In the genomic region with DNA sequence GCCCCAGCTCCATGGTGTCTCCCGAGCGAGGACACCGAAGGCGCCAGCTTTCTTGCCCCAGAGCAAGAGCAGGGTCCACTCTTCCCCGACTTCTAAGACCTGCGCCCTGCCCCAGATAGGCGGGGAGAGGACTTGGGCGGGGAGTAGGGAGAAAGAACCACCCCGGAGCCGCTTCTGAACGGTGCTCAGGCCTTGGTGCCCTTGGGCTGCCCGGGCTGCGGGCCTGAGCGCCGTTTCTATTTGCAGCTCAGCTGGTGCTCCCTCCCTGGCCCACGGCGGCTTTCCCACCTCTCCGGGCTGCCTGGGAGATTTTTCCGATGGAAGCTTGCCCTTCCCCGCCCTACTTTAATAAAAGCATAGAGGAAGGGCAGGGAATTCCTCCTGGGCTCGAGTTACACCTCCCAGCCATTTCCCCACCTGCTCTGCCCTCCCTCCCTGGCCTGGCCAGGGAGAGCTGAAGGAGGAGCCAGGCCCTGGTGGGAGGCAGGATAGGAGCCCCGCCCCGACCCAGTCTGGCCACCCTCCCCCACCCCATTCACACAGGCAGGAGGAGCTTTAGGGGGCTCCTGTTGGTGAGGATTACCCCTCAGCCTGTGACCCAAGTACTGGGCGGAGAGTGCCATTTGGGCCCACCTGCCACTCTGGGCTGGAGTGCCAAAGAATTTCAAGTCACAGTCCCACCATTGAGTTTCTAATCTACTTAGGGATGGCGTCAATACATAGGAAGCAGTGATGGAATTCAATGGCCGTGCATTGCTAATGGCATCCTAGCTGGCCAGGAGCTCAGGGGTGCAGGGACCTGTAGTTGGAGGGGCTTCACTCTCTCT, we compare ENCODE assay signal across 8 cellular contexts. TPM values are rescaled to one million over a fixed set of nuclear protein-coding genes. Genes with fewer than 3 reads are reported as not detected.
DNase-seq lines count a peak whose midpoint lies in the region; ATAC-seq and TF ChIP-seq lines count a peak whose summit lies in the region.

No MANE protein-coding gene starts in this region.

- ATAC-seq in lower lobe of right lung (peak; percentile 37 to 51), GM21528 (IDR thresholded peaks at IDR 0.05; ENCODE audit: low FRiP score, unreplicated experiment) (no peak), GM18520 (IDR thresholded peaks at IDR 0.05; ENCODE audit: unreplicated experiment) (no peak), GM18868 (IDR thresholded peaks at IDR 0.05; ENCODE audit: unreplicated experiment) (no peak)

- no peaks in the 10 kb centered on the region for H3K79me2 ChIP-seq in ACC112 (ENCODE audit: control insufficient read depth, insufficient read depth, low read length, unreplicated experiment)

- H2AFZ ChIP-seq in ACC112 (ENCODE audit: low read length, unreplicated experiment) = peak overlapping the region; percentile 10

- no peaks in the 10 kb centered on the region for H3K9me3 ChIP-seq in lower lobe of right lung

- no peak for TF ChIP-seq RAD21 in Ishikawa (IDR thresholded peaks at IDR 0.05; ENCODE audit: low read depth)

- intact Hi-C loops in dendritic cell treated with granulocyte-macrophage colony-stimulating factor and Interleukin-4, amounts not matched to agents 40 ng/mL and 50 ng/mL, for 4 days (cut with micrococcal nuclease) = loop anchor here (5.0 kb wide), 1 partner anchor 170 kb away; the partner anchor contains the start of gene CSNK2A2
- intact Hi-C loops in lower lobe of right lung (cut with DNase I) = loop anchor here (10.0 kb wide), 1 partner anchor 97 kb away; the partner anchor contains the start of gene CFAP20

- TF ChIP-seq EP300 in Ishikawa (IDR thresholded peaks at IDR 0.05; ENCODE audit: borderline replicate concordance) = no peak

- H3K4me3 Mint-ChIP-seq in dendritic cell treated with granulocyte-macrophage colony-stimulating factor and Interleukin-4, amounts not matched to agents 40 ng/mL and 50 ng/mL, for 4 days = peak overlapping the region; percentile 70

- H3K27ac ChIP-seq in ACC112 (ENCODE audit: low read depth, low read length) (no peak overlapping the region), lower lobe of right lung (peak overlapping the region; percentile 87)

- peaks cover 71% of the 10 kb centered on the region for H3K27me3 Mint-ChIP-seq in dendritic cell treated with granulocyte-macrophage colony-stimulating factor and Interleukin-4, amounts not matched to agents 40 ng/mL and 50 ng/mL, for 4 days

- H3K36me3 ChIP-seq in ACC112 (ENCODE audit: insufficient read depth, low read length) (no peaks in the 10 kb centered on the region), lower lobe of right lung (no peaks in the 10 kb centered on the region)

- H3K36me3 Mint-ChIP-seq in dendritic cell treated with granulocyte-macrophage colony-stimulating factor and Interleukin-4, amounts not matched to agents 40 ng/mL and 50 ng/mL, for 4 days (ENCODE audit: low read depth) = no peaks in the 10 kb centered on the region

- H3K27ac Mint-ChIP-seq in dendritic cell treated with granulocyte-macrophage colony-stimulating factor and Interleukin-4, amounts not matched to agents 40 ng/mL and 50 ng/mL, for 4 days = no peak overlapping the region

- TF ChIP-seq CTCF in lower lobe of right lung (IDR thresholded peaks at IDR 0.05) = no peak

- no peaks in the 10 kb centered on the region for H3K9me3 Mint-ChIP-seq in dendritic cell treated with granulocyte-macrophage colony-stimulating factor and Interleukin-4, amounts not matched to agents 40 ng/mL and 50 ng/mL, for 4 days

- DNase-seq in lower lobe of right lung (peak; percentile 63), cortex of kidney (lab: John Stamatoyannopoulos, UW) (no peak)

- H3K4me1 Mint-ChIP-seq in dendritic cell treated with granulocyte-macrophage colony-stimulating factor and Interleukin-4, amounts not matched to agents 40 ng/mL and 50 ng/mL, for 4 days (ENCODE audit: low read depth) = peaks cover 28% of the 10 kb centered on the region

- H3K4me1 ChIP-seq in ACC112 (ENCODE audit: control insufficient read depth, insufficient read depth, low read length, unreplicated experiment) (peaks cover 13% of the 10 kb centered on the region), lower lobe of right lung (peaks cover 91% of the 10 kb centered on the region)

- H3K27me3 ChIP-seq in ACC112 (ENCODE audit: insufficient read depth, low read length) (peaks cover 9% of the 10 kb centered on the region; the same call in 1 of the 2 replicates), lower lobe of right lung (ENCODE audit: low read depth) (no peaks in the 10 kb centered on the region)

- peak overlapping the region; percentile 82 for H3K4me3 ChIP-seq in ACC112 (ENCODE audit: low read depth, low read length)
- peak overlapping the region; percentile 81 for H3K4me3 ChIP-seq in lower lobe of right lung

TF ChIP-seq in Ishikawa, 13 proteins besides CTCF, POLR2A, EP300 and RAD21:
- TF ChIP-seq, protein P1, sequence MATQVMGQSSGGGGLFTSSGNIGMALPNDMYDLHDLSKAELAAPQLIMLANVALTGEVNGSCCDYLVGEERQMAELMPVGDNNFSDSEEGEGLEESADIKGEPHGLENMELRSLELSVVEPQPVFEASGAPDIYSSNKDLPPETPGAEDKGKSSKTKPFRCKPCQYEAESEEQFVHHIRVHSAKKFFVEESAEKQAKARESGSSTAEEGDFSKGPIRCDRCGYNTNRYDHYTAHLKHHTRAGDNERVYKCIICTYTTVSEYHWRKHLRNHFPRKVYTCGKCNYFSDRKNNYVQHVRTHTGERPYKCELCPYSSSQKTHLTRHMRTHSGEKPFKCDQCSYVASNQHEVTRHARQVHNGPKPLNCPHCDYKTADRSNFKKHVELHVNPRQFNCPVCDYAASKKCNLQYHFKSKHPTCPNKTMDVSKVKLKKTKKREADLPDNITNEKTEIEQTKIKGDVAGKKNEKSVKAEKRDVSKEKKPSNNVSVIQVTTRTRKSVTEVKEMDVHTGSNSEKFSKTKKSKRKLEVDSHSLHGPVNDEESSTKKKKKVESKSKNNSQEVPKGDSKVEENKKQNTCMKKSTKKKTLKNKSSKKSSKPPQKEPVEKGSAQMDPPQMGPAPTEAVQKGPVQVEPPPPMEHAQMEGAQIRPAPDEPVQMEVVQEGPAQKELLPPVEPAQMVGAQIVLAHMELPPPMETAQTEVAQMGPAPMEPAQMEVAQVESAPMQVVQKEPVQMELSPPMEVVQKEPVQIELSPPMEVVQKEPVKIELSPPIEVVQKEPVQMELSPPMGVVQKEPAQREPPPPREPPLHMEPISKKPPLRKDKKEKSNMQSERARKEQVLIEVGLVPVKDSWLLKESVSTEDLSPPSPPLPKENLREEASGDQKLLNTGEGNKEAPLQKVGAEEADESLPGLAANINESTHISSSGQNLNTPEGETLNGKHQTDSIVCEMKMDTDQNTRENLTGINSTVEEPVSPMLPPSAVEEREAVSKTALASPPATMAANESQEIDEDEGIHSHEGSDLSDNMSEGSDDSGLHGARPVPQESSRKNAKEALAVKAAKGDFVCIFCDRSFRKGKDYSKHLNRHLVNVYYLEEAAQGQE (IDR thresholded peaks at IDR 0.05; ENCODE audit: low read depth) = no peak
- TF ChIP-seq TEAD4 (IDR thresholded peaks at IDR 0.05) (peak; percentile 22; the same call in 1 of the 2 replicates), CEBPB (IDR thresholded peaks at IDR 0.05) (no peak), TCF12 (IDR thresholded peaks at IDR 0.05; ENCODE audit: low read depth) (0 out of 2 replicates have a peak, but pooled peaks have one; percentile 13), USF1 (IDR thresholded peaks at IDR 0.05) (no peak), YY1 (IDR thresholded peaks at IDR 0.05; ENCODE audit: low read depth) (no peak), ZBTB7A (IDR thresholded peaks at IDR 0.05; ENCODE audit: low read depth) (no peak), MAX (IDR thresholded peaks at IDR 0.05) (peak; percentile 40; the same call in 1 of the 2 replicates), NFIC (IDR thresholded peaks at IDR 0.05) (no peak), EGR1 (IDR thresholded peaks at IDR 0.05) (no peak)

RNA-seq across cellular contexts. Expression of gene MMP15, which starts 2.0 kb away (rescaled TPM):
- 21.5 TPM for total RNA-seq in lower lobe of right lung

RNA-seq across cellular contexts. Expression of gene USB1, which starts 26.3 kb away (rescaled TPM):
- 39.9 TPM for total RNA-seq in lower lobe of right lung

RNA-seq across cellular contexts. Expression of gene ZNF319, which starts 27.1 kb away (rescaled TPM):
- 11.0 TPM for total RNA-seq in lower lobe of right lung

RNA-seq across cellular contexts. Expression of gene CNGB1, which starts 56.6 kb away (rescaled TPM):
- 0.35 TPM for total RNA-seq in lower lobe of right lung

Comparison
In these comparisons a context has a peak if more than half of its experiments do, and no peak if none do; other contexts are left out.
1. ATAC-seq: peak in lower lobe of right lung (2 of 2); none in GM21528 (single experiment), GM18520 (single experiment) and GM18868 (single experiment).